ENCODE assay signal across 1 cellular context in genomic region chr16:1645914-1646525, GRCh38.
TF ChIP-seq lines count a peak whose summit lies in the region.

No MANE protein-coding gene starts in this region.

TF ChIP-seq in K562, 482 proteins besides CTCF, POLR2A, EP300 and RAD21 (continued from another document and continues in another):
- TF ChIP-seq E2F6 (IDR thresholded peaks at IDR 0.05; ENCODE audit: borderline replicate concordance in 1 of 2, extremely low read depth in 1 of 2, insufficient read depth in 1 of 2, insufficient read length in 1 of 2, low read depth in 1 of 2, low read length in 1 of 2, poor library complexity in 1 of 2, severe bottlenecking in 1 of 2), result no peak
- TF ChIP-seq GTF2F1 (IDR thresholded peaks at IDR 0.05; ENCODE audit: low read depth, low read length), result no peak
- TF ChIP-seq SUPT5H (IDR thresholded peaks at IDR 0.05), result no peak
- no peak for TF ChIP-seq ZNF561 (CRISPR knock-in tag; conservative IDR thresholded peaks at IDR 0.05)
- no peak for TF ChIP-seq ZNF395 (CRISPR knock-in tag; IDR thresholded peaks at IDR 0.05)
- TF ChIP-seq KDM5B (IDR thresholded peaks at IDR 0.05; ENCODE audit: insufficient replicate concordance, low read depth, low read length), result no peak
- TF ChIP-seq DDX20 (tag; IDR thresholded peaks at IDR 0.05; ENCODE audit: low read depth), result no peak
- TF ChIP-seq NFATC3 (IDR thresholded peaks at IDR 0.05), result no peak
- peak; percentile 95 for TF ChIP-seq ZNF316 (IDR thresholded peaks at IDR 0.05)
- TF ChIP-seq STAT5A (IDR thresholded peaks at IDR 0.05; ENCODE audit: borderline replicate concordance, low read length), result no peak
- TF ChIP-seq SMAD4 (CRISPR knock-in tag; conservative IDR thresholded peaks at IDR 0.05), result no peak
- no peak for TF ChIP-seq EWSR1 (IDR thresholded peaks at IDR 0.05; ENCODE audit: borderline replicate concordance, low read depth, partially characterized antibody)
- no peak for TF ChIP-seq ZNF133 (CRISPR knock-in tag; IDR thresholded peaks at IDR 0.05)
- no peak for TF ChIP-seq ZNF12 (CRISPR knock-in tag; IDR thresholded peaks at IDR 0.05)
- no peak for TF ChIP-seq CEBPG (CRISPR knock-in tag; IDR thresholded peaks at IDR 0.05)
- no peak for TF ChIP-seq CEBPG (tag; conservative IDR thresholded peaks at IDR 0.05 in 1 of 2, IDR thresholded peaks at IDR 0.05 in 1 of 2)
- TF ChIP-seq NFXL1 (CRISPR knock-in tag; IDR thresholded peaks at IDR 0.05), result no peak
- no peak for TF ChIP-seq NKRF (IDR thresholded peaks at IDR 0.05; ENCODE audit: borderline replicate concordance)
- no peak for TF ChIP-seq TFAM (CRISPR knock-in tag; conservative IDR thresholded peaks at IDR 0.05)
- no peak for TF ChIP-seq ZFP91 (CRISPR knock-in tag; IDR thresholded peaks at IDR 0.05)
- TF ChIP-seq ZBED1 (IDR thresholded peaks at IDR 0.05), result 0 out of 2 replicates have a peak, but pooled peaks have one; percentile 24
- TF ChIP-seq ELF4 (CRISPR knock-in tag; IDR thresholded peaks at IDR 0.05), result no peak
- TF ChIP-seq HNRNPL (IDR thresholded peaks at IDR 0.05; ENCODE audit: low read depth, low read length), result no peak
- no peak for TF ChIP-seq SPI1 (IDR thresholded peaks at IDR 0.05; ENCODE audit: borderline replicate concordance, low read depth, low read length)
- TF ChIP-seq SREBF2 (CRISPR knock-in tag; IDR thresholded peaks at IDR 0.05), result no peak
- TF ChIP-seq POU5F1 (IDR thresholded peaks at IDR 0.05; ENCODE audit: borderline replicate concordance, low read depth, low read length, partially characterized antibody), result no peak
- TF ChIP-seq SMAD1 (IDR thresholded peaks at IDR 0.05; ENCODE audit: low read depth, low read length, partially characterized antibody), result no peak
- TF ChIP-seq ZNF551 (CRISPR knock-in tag; IDR thresholded peaks at IDR 0.05), result no peak
- no peak for TF ChIP-seq U2AF2 (optimal IDR thresholded peaks at IDR 0.05; ENCODE audit: low read depth, low read length)
- no peak for TF ChIP-seq DNMT1 (IDR thresholded peaks at IDR 0.05)
- no peak for TF ChIP-seq PRPF4 (IDR thresholded peaks at IDR 0.05; ENCODE audit: insufficient read depth, low read depth, low read length, poor library complexity, severe bottlenecking)
- TF ChIP-seq ZBTB11 (CRISPR knock-in tag; IDR thresholded peaks at IDR 0.05), result 0 out of 6 replicates have a peak, but pooled peaks of 1 of the 3 experiments have one; percentile 26
- TF ChIP-seq ZNF232 (CRISPR knock-in tag; IDR thresholded peaks at IDR 0.05), result no peak
- no peak for TF ChIP-seq TEAD2 (tag; IDR thresholded peaks at IDR 0.05)
- no peak for TF ChIP-seq SRF (CRISPR knock-in tag; IDR thresholded peaks at IDR 0.05)
- TF ChIP-seq FOS (IDR thresholded peaks at IDR 0.05; ENCODE audit: extremely low read depth, insufficient read length), result no peak
- TF ChIP-seq TAF9B (IDR thresholded peaks at IDR 0.05; ENCODE audit: partially characterized antibody), result no peak
- TF ChIP-seq ZNF24 (IDR thresholded peaks at IDR 0.05), result no peak
- TF ChIP-seq TRIM28 (IDR thresholded peaks at IDR 0.05), result 0 out of 2 replicates have a peak, but pooled peaks have one; percentile 20
- TF ChIP-seq MGA (IDR thresholded peaks at IDR 0.05), result peak; percentile 70
- TF ChIP-seq FOSL1 (tag; conservative IDR thresholded peaks at IDR 0.05), result peak; percentile 92
- TF ChIP-seq ZNF511 (CRISPR knock-in tag; IDR thresholded peaks at IDR 0.05), result no peak; the same call in 1 of the 2 replicates
- TF ChIP-seq SMARCE1 (IDR thresholded peaks at IDR 0.05), result peak; percentile 62
- no peak for TF ChIP-seq ZNF212 (CRISPR knock-in tag; IDR thresholded peaks at IDR 0.05)
